Comparison of ENCODE assay signal across 13 cellular contexts in the genomic region with DNA sequence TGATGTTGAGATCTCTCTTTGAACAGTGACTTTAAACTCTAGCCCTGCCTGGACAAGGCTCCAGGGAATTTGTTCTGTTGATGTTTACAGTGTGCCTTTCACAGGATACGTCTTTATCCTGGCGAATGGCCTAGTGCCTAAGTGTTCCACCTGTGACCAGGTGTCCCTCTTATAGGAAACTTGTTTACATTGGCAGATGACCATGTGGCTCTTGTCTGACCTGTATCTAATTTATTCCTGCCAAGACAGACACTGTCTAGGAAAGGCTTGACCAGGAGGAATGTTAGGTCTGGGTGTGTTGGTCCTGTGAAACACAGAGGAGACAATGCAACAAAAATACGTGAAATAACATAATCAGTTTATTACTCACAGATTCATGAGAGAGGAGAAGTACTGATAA.
DNase-seq lines count a peak whose midpoint lies in the region; ATAC-seq and TF ChIP-seq lines count a peak whose summit lies in the region.
"Had no signal": no experiment of that assay in that cellular context is flagged by ENCODE, and none has a peak within 500 bp of the region (broad histone marks: within the 10 kb centered on the region; RNA-seq: fewer than 3 reads in every experiment).

No MANE protein-coding gene starts in this region.

- no peak overlapping the region for H3K4ac ChIP-seq in IMR-90 (ENCODE audit: low read depth, low read length)

- H2BK5ac ChIP-seq in IMR-90 (ENCODE audit: low read depth, low read length, poor library complexity, severe bottlenecking) = no peak overlapping the region

- H2BK15ac ChIP-seq in IMR-90 (ENCODE audit: low read depth, low read length) = peak overlapping the region; percentile 92

- 0 out of 2 replicates have a peak overlapping the region, but pooled peaks have one; percentile 10 for H2BK120ac ChIP-seq in IMR-90 (ENCODE audit: low read depth, low read length)

- no TSS peak for BruUV-seq in IMR-90 (replicated peaks; lab: Mats Ljungman, UMichigan)

- no peak for TF ChIP-seq RAD21 in IMR-90 (IDR thresholded peaks at IDR 0.05; ENCODE audit: low read length)

- H4K8ac ChIP-seq in IMR-90 (ENCODE audit: low read depth in 2 of 2, low read length in 2 of 2) = 0 out of 4 replicates have a peak overlapping the region, but pooled peaks of 1 of the 2 experiments have one; percentile 16

- H3K9ac ChIP-seq in IMR-90 (ENCODE audit: low read depth, low read length) = no peak overlapping the region
- H3K9ac ChIP-seq: SK-N-SH had no signal

- in situ Hi-C loops in IMR-90 (cut with MboI; ENCODE audit: low sequenced_read_pairs) = no loop called here

- no CpG with 5 or more reads among the region's 3 CpGs for WGBS in IMR-90 (ENCODE audit: extremely low coverage in 2 of 2, insufficient read length in 1 of 2), 2 experiments

- H4K91ac ChIP-seq in IMR-90 (ENCODE audit: insufficient read depth, low read depth, low read length) = no peak overlapping the region; the same call in 1 of the 2 replicates

- ATAC-seq in IMR-90 (ENCODE audit: low read depth) (no peak), lower lobe of right lung (peak; percentile 46 to 61)

- no peak overlapping the region for H2AK9ac ChIP-seq in IMR-90 (replicated peaks; ENCODE audit: low read depth, low read length, poor library complexity)

- H3K36me3 ChIP-seq in IMR-90 (ENCODE audit: control insufficient read depth, insufficient read depth, low read length) (no peaks in the 10 kb centered on the region), lower lobe of right lung (no peaks in the 10 kb centered on the region)

- no peak overlapping the region for H2AK5ac ChIP-seq in IMR-90 (ENCODE audit: low read depth, low read length)

- no peaks in the 10 kb centered on the region for H3K9me3 ChIP-seq in IMR-90 (ENCODE audit: control insufficient read depth, insufficient read depth, low read length)
- no peaks in the 10 kb centered on the region for H3K9me3 ChIP-seq in lower lobe of right lung
- H3K9me3 ChIP-seq: SK-N-SH had no signal

- H3K9me1 ChIP-seq in IMR-90 (ENCODE audit: insufficient read depth, low read length) = no peaks in the 10 kb centered on the region

- H3K4me3 ChIP-seq in IMR-90 (ENCODE audit: insufficient read depth, low read depth, low read length) = no peak overlapping the region
- H3K4me3 ChIP-seq in lower lobe of right lung = no peak overlapping the region

- no peak overlapping the region for H3K18ac ChIP-seq in IMR-90 (ENCODE audit: low read depth, low read length)

- no peaks in the 10 kb centered on the region for H4K20me1 ChIP-seq in IMR-90 (ENCODE audit: insufficient read depth, low read length)

- no peak overlapping the region for H3K4me2 ChIP-seq in IMR-90 (ENCODE audit: low read depth, low read length)
- H3K4me2 ChIP-seq: SK-N-SH had no signal

- DNase-seq in DMS153 treated with DMSO at 0.1 percent for 48 hours (lab: John Stamatoyannopoulos, UW; ENCODE audit: unreplicated experiment) (peak; percentile 17), IMR-90 (no peak), NCI-H774 (lab: John Stamatoyannopoulos, UW) (peak; percentile 50), lower lobe of right lung (no peak), NCI-H510A treated with DMSO at 0.1 percent for 48 hours (lab: John Stamatoyannopoulos, UW) (no peak), epidermal melanocyte (ENCODE audit: insufficient read length, low spot score) (no peak)
- DNase-seq in effector CD4-positive, alpha-beta T cell = no peak
- DNase-seq: CD4-positive, alpha-beta T cell; H7; NCI-H187; NCI-H2171 treated with DMSO at 0.1 percent for 48 hours; NCI-H510A; SK-N-SH had no signal

- CTCF ChIA-PET in IMR-90 (lab: Yijun Ruan, JAX) = no interaction called here

- H3K27ac ChIP-seq in IMR-90 (ENCODE audit: insufficient read depth, low read length) = no peak overlapping the region
- no peak overlapping the region for H3K27ac ChIP-seq in lower lobe of right lung

- H3K23ac ChIP-seq in IMR-90 (ENCODE audit: low read depth, low read length) = no peak overlapping the region

- H3K14ac ChIP-seq in IMR-90 (replicated peaks; ENCODE audit: low read depth, low read length) = no peak overlapping the region

- POLR2A ChIA-PET in IMR-90 (lab: Charles Lee; ENCODE audit: unreplicated experiment) = no interaction called here

- no peaks in the 10 kb centered on the region for H3K79me1 ChIP-seq in IMR-90 (ENCODE audit: low read depth in 1 of 2, low read length in 2 of 2)

- dilution Hi-C loops in IMR-90 (cut with HindIII; ENCODE audit: low sequenced_read_pairs, unreplicated experiment) = no loop called here

- no peak overlapping the region for H4K5ac ChIP-seq in IMR-90 (ENCODE audit: low read depth, low read length)

- H3K4me1 ChIP-seq in IMR-90 (ENCODE audit: control insufficient read depth, insufficient read depth, low read length) (no peaks in the 10 kb centered on the region), lower lobe of right lung (no peaks in the 10 kb centered on the region)

- H2AFZ ChIP-seq in IMR-90 (replicated peaks; ENCODE audit: low read length, poor library complexity) = no peak overlapping the region

- H3K56ac ChIP-seq in IMR-90 (ENCODE audit: extremely low read depth, insufficient read depth, low read length) = no peak overlapping the region

- intact Hi-C loops in IMR-90 (cut with micrococcal nuclease) (no loop called here), lower lobe of right lung (cut with DNase I) (no loop called here)

- TF ChIP-seq POLR2A in IMR-90 (IDR thresholded peaks at IDR 0.05; ENCODE audit: low read depth, low read length) = no peak

- TF ChIP-seq CTCF in IMR-90 (conservative IDR thresholded peaks at IDR 0.05; ENCODE audit: low read depth, low read length) (no peak), lower lobe of right lung (IDR thresholded peaks at IDR 0.05) (no peak)

- no peak overlapping the region; the same call in 1 of the 2 replicates for H2BK20ac ChIP-seq in IMR-90 (ENCODE audit: low read depth, low read length)

- H3K27me3 ChIP-seq in IMR-90 (ENCODE audit: control insufficient read depth, insufficient read depth, low read length) = no peaks in the 10 kb centered on the region
- no peaks in the 10 kb centered on the region for H3K27me3 ChIP-seq in lower lobe of right lung (ENCODE audit: low read depth)

TF ChIP-seq in IMR-90, 13 proteins besides CTCF, POLR2A, EP300 and RAD21:
- TF ChIP-seq MXI1 (IDR thresholded peaks at IDR 0.05; ENCODE audit: borderline replicate concordance, low read depth, low read length) (no peak), RCOR1 (IDR thresholded peaks at IDR 0.05; ENCODE audit: insufficient replicate concordance, low read length) (no peak), CHD1 (IDR thresholded peaks at IDR 0.05; ENCODE audit: low read depth, low read length) (no peak), BHLHE40 (IDR thresholded peaks at IDR 0.05; ENCODE audit: low read depth, low read length) (no peak), RFX5 (IDR thresholded peaks at IDR 0.05; ENCODE audit: low read depth, low read length) (no peak), SMC3 (IDR thresholded peaks at IDR 0.05; ENCODE audit: low read depth, low read length) (no peak), CEBPB (IDR thresholded peaks at IDR 0.05; ENCODE audit: low read depth, low read length) (no peak)
- TF ChIP-seq, protein P1, sequence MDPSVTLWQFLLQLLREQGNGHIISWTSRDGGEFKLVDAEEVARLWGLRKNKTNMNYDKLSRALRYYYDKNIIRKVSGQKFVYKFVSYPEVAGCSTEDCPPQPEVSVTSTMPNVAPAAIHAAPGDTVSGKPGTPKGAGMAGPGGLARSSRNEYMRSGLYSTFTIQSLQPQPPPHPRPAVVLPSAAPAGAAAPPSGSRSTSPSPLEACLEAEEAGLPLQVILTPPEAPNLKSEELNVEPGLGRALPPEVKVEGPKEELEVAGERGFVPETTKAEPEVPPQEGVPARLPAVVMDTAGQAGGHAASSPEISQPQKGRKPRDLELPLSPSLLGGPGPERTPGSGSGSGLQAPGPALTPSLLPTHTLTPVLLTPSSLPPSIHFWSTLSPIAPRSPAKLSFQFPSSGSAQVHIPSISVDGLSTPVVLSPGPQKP (IDR thresholded peaks at IDR 0.05; ENCODE audit: borderline replicate concordance, low read depth, low read length) = no peak

Comparison
In these comparisons a context has a peak if more than half of its experiments do, and no peak if none do; other contexts are left out.
1. DNase-seq: peak in DMS153 treated with DMSO at 0.1 percent for 48 hours (single experiment) and NCI-H774 (single experiment); none in IMR-90 (single experiment), lower lobe of right lung (single experiment), effector CD4-positive, alpha-beta T cell (single experiment), NCI-H510A treated with DMSO at 0.1 percent for 48 hours (single experiment) and epidermal melanocyte (single experiment).